ENCODE assay signal across 11 cellular contexts in genomic region chr1:2279882-2280281, GRCh38. TPM values are rescaled to one million over a fixed set of nuclear protein-coding genes. Genes with fewer than 3 reads are reported as not detected.
A peak's percentile ranks its signal among the peaks of the same experiment; 100 is the strongest.
DNase-seq lines count a peak whose midpoint lies in the region; ATAC-seq and TF ChIP-seq lines count a peak whose summit lies in the region.
"Had no signal": no experiment of that assay in that cellular context is flagged by ENCODE, and none has a peak within 500 bp of the region (broad histone marks: within the 10 kb centered on the region; RNA-seq: fewer than 3 reads in every experiment).

No MANE protein-coding gene starts in this region.

- no peak overlapping the region for H2BK20ac ChIP-seq in H9 (ENCODE audit: low read depth, low read length, poor library complexity, severe bottlenecking)

- H2BK12ac ChIP-seq in H9 (ENCODE audit: insufficient read length, low read depth, low read length) = no peak overlapping the region

- no peak overlapping the region for H2BK5ac ChIP-seq in H9 (ENCODE audit: insufficient read length, low read length)

- no peak overlapping the region for H2AK5ac ChIP-seq in H9 (ENCODE audit: insufficient read length, low read length)

- peak overlapping the region in 1 of 2 experiments; percentile 66; a peak in 2 of 5 replicates for H3K4me3 Mint-ChIP-seq in H9

- H3K27me3 ChIP-seq in H9 (ENCODE audit: insufficient read depth, low read length) (no peaks in the 10 kb centered on the region), brain microvascular endothelial cell (replicated peaks) (no peaks in the 10 kb centered on the region), layer of hippocampus (ENCODE audit: control insufficient read depth, insufficient read depth, low read length) (no peaks in the 10 kb centered on the region), skeletal muscle tissue (ENCODE audit: control insufficient read depth in 3 of 3, insufficient read depth in 3 of 3, low read length in 3 of 3) (no peaks in the 10 kb centered on the region)

- H3K4me3 ChIP-seq in brain microvascular endothelial cell (ENCODE audit: low read depth, low read length) (no peak overlapping the region), skeletal muscle tissue (ENCODE audit: low read length in 3 of 3) (no peak overlapping the region)

- no peak overlapping the region for H4K91ac ChIP-seq in H9 (ENCODE audit: insufficient read length, low read depth, low read length)

- no peak overlapping the region for H4K8ac ChIP-seq in H9 (replicated peaks; ENCODE audit: insufficient read length, low read depth, low read length)

- H3K79me1 ChIP-seq in H9 (ENCODE audit: insufficient read depth, low read depth, low read length, poor library complexity, severe bottlenecking) = no peaks in the 10 kb centered on the region

- H4K20me1 ChIP-seq in H9 (ENCODE audit: control insufficient read depth, insufficient read depth, insufficient read length) = no peaks in the 10 kb centered on the region

- H3K9me3 Mint-ChIP-seq in H9 = peaks cover 3 to 4% of the 10 kb centered on the region in 2 experiments

- H3K27ac Mint-ChIP-seq in H9 = peak overlapping the region; percentile 96 to 97 (median 97); a peak in 6 of 7 replicates

- no peak overlapping the region for H3K23ac ChIP-seq in H9 (ENCODE audit: insufficient read length, low read depth, low read length)

- peaks cover 16 to 20% (median 17%) of the 10 kb centered on the region in 3 experiments; a peak in 6 of 7 replicates for H3K36me3 Mint-ChIP-seq in H9 (ENCODE audit: insufficient read depth in 1 of 3, low read depth in 3 of 3)

- no peak overlapping the region for H2BK15ac ChIP-seq in H9 (ENCODE audit: low read depth, low read length)

- no peak overlapping the region for H3K4me2 ChIP-seq in H9 (ENCODE audit: insufficient read depth, insufficient read length, low read length)
- H3K4me2 ChIP-seq: SK-N-SH had no signal

- in situ Hi-C loops in brain microvascular endothelial cell (cut with HindIII; ENCODE audit: low pct_ligation_motif_present, low sequenced_read_pairs) = no loop called here

- TF ChIP-seq CTCF in H9 (conservative IDR thresholded peaks at IDR 0.05) (no peak), brain microvascular endothelial cell (IDR thresholded peaks at IDR 0.05; ENCODE audit: low read depth, low read length, missing control alignments) (no peak)

- no peak overlapping the region for H3K27ac ChIP-seq in H9 (ENCODE audit: insufficient read length, low read depth, low read length)
- H3K27ac ChIP-seq in brain microvascular endothelial cell = peak overlapping the region; percentile 35
- H3K27ac ChIP-seq in layer of hippocampus (ENCODE audit: low read depth, low read length) = peak overlapping the region; percentile 6
- H3K27ac ChIP-seq in skeletal muscle tissue (ENCODE audit: low read depth, low read length) = peak overlapping the region; percentile 44

- H3K36me3 ChIP-seq in brain microvascular endothelial cell (replicated peaks) = peaks cover 15% of the 10 kb centered on the region
- H3K36me3 ChIP-seq in skeletal muscle tissue (ENCODE audit: control insufficient read depth in 3 of 3, insufficient read depth in 3 of 3, low read length in 3 of 3) = peaks cover 3 to 4% (median 4%) of the 10 kb centered on the region in 3 donors

- H3K9me3 ChIP-seq in H9 (ENCODE audit: control insufficient read depth, low read depth, low read length) (no peaks in the 10 kb centered on the region), skeletal muscle tissue (ENCODE audit: control insufficient read depth in 3 of 3, low read length in 3 of 3) (no peaks in the 10 kb centered on the region)
- H3K9me3 ChIP-seq: SK-N-SH had no signal

- H3K4me1 ChIP-seq in H9 (ENCODE audit: insufficient read depth, low read length) (peaks cover 2% of the 10 kb centered on the region; the same call in 1 of the 2 replicates), skeletal muscle tissue (ENCODE audit: control insufficient read depth in 3 of 3, insufficient read depth in 3 of 3, low read length in 3 of 3) (peaks cover 50 to 57% (median 53%) of the 10 kb centered on the region in 3 donors)

- no peak overlapping the region for H4K5ac ChIP-seq in H9 (ENCODE audit: insufficient read length, low read depth, low read length)

- 0 out of 2 replicates have a peak overlapping the region, but pooled peaks have one; percentile 1 for H3K14ac ChIP-seq in H9 (ENCODE audit: insufficient read depth, low read length)

- no CpG with 5 or more reads among the region's 11 CpGs for WGBS in H9 (ENCODE audit: extremely low coverage, insufficient read length, low lambda C conversion rate)

- H3T11ph ChIP-seq in H9 (ENCODE audit: low read length) = no peak overlapping the region

- H3K79me2 ChIP-seq in H9 (ENCODE audit: insufficient read depth, low read length) = peaks cover 16% of the 10 kb centered on the region; the same call in 1 of the 2 replicates

- no peak overlapping the region for H2BK120ac ChIP-seq in H9 (ENCODE audit: low read depth, low read length, poor library complexity, severe bottlenecking)

- H3K4me1 Mint-ChIP-seq in H9 = peaks cover 45 to 52% of the 10 kb centered on the region in 2 experiments

- H3K27me3 Mint-ChIP-seq in H9 (ENCODE audit: low read depth) = no peaks in the 10 kb centered on the region

- DNase-seq in H9 (no peak), brain microvascular endothelial cell (no peak), OCI-M1 (lab: John Stamatoyannopoulos, UW) (no peak)
- DNase-seq in stimulated activated CD4-positive, alpha-beta T cell treated with anti-CD3 and anti-CD28 coated beads, Interleukin-15, amount 100 ng/mL, for 24 hours = no peak
- DNase-seq: activated naive CD4-positive, alpha-beta T cell treated with Interleukin-2 at 50 U/mL for 16 hours; NCI-H69; SK-N-SH had no signal

- H3K4ac ChIP-seq in H9 (ENCODE audit: low read depth, low read length) = no peak overlapping the region

- H3K18ac ChIP-seq in H9 (ENCODE audit: insufficient read length, low read depth, low read length) = no peak overlapping the region

- no peaks in the 10 kb centered on the region for H3K23me2 ChIP-seq in H9 (ENCODE audit: insufficient read length, low read depth, low read length, poor library complexity, severe bottlenecking)

- no peak overlapping the region for H2AFZ ChIP-seq in H9 (ENCODE audit: low read length)

- no peak for ATAC-seq in GM19035 (IDR thresholded peaks at IDR 0.05; ENCODE audit: unreplicated experiment)
- ATAC-seq in GM18867 (IDR thresholded peaks at IDR 0.05; ENCODE audit: unreplicated experiment) = no peak

- no peak overlapping the region for H3K56ac ChIP-seq in H9 (ENCODE audit: insufficient read length, low read depth, low read length)

- no peak overlapping the region for H3K9ac ChIP-seq in H9 (ENCODE audit: extremely low read depth, insufficient read length, low read length)
- H3K9ac ChIP-seq in skeletal muscle tissue (ENCODE audit: low read depth in 1 of 3, low read length in 3 of 3) = no peak overlapping the region
- H3K9ac ChIP-seq: SK-N-SH had no signal

RNA-seq across cellular contexts. Expression of gene SKI, which starts 51.8 kb away (rescaled TPM):
- total RNA-seq in H9 (2021) (88.8 and 89.5 TPM in 2 replicates), skeletal muscle tissue (19.3 TPM)
